1 cellular context compared by ENCODE assay signal in the genomic region with DNA sequence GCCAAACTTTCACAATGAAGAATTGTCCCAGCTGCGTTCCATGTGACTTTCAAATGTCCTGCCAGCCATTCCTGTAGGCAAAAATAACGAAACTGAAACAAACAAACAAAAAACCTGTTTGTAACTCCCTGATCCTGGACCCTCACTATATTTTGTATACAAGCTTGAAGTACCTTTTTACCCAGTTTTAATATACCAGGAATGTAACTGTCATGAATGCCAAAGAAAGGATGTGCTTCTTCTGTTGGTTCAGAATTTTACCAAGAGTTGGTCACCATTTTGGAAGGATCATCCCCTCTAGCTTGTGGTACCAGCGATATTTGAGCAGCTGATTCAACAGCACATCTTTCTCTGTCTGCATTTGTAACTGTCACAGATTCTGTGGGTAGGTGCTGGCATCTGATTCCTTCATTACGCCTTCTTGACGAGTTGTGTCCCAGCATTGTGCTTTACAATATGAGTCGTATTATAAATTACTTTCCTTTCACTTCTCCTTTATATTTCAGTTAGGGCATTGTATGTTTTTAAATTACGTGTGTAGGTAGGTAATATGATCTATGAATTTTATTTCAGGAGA.
TF ChIP-seq lines count a peak whose summit lies in the region.

No MANE protein-coding gene starts in this region.

TF ChIP-seq in HepG2, 621 proteins besides CTCF, POLR2A, EP300 and RAD21 (continued from another document):
- TF ChIP-seq HNRNPK (IDR thresholded peaks at IDR 0.05; ENCODE audit: low read depth, low read length, poor library complexity, severe bottlenecking) = no peak
- TF ChIP-seq, protein P1, sequence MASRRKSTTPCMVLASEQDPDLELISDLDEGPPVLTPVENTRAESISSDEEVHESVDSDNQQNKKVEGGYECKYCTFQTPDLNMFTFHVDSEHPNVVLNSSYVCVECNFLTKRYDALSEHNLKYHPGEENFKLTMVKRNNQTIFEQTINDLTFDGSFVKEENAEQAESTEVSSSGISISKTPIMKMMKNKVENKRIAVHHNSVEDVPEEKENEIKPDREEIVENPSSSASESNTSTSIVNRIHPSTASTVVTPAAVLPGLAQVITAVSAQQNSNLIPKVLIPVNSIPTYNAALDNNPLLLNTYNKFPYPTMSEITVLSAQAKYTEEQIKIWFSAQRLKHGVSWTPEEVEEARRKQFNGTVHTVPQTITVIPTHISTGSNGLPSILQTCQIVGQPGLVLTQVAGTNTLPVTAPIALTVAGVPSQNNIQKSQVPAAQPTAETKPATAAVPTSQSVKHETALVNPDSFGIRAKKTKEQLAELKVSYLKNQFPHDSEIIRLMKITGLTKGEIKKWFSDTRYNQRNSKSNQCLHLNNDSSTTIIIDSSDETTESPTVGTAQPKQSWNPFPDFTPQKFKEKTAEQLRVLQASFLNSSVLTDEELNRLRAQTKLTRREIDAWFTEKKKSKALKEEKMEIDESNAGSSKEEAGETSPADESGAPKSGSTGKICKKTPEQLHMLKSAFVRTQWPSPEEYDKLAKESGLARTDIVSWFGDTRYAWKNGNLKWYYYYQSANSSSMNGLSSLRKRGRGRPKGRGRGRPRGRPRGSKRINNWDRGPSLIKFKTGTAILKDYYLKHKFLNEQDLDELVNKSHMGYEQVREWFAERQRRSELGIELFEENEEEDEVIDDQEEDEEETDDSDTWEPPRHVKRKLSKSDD (CRISPR knock-in tag; IDR thresholded peaks at IDR 0.05; ENCODE audit: low read depth) = no peak
- TF ChIP-seq, protein P2, sequence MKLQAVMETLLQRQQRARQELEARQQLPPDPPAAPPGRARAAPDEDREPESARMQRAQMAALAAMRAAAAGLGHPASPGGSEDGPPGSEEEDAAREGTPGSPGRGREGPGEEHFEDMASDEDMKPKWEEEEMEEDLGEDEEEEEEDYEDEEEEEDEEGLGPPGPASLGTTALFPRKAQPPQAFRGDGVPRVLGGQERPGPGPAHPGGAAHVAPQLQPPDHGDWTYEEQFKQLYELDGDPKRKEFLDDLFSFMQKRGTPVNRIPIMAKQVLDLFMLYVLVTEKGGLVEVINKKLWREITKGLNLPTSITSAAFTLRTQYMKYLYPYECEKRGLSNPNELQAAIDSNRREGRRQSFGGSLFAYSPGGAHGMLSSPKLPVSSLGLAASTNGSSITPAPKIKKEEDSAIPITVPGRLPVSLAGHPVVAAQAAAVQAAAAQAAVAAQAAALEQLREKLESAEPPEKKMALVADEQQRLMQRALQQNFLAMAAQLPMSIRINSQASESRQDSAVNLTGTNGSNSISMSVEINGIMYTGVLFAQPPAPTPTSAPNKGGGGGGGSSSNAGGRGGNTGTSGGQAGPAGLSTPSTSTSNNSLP (IDR thresholded peaks at IDR 0.05; ENCODE audit: low read depth, low read length) = no peak
- TF ChIP-seq, protein P3, sequence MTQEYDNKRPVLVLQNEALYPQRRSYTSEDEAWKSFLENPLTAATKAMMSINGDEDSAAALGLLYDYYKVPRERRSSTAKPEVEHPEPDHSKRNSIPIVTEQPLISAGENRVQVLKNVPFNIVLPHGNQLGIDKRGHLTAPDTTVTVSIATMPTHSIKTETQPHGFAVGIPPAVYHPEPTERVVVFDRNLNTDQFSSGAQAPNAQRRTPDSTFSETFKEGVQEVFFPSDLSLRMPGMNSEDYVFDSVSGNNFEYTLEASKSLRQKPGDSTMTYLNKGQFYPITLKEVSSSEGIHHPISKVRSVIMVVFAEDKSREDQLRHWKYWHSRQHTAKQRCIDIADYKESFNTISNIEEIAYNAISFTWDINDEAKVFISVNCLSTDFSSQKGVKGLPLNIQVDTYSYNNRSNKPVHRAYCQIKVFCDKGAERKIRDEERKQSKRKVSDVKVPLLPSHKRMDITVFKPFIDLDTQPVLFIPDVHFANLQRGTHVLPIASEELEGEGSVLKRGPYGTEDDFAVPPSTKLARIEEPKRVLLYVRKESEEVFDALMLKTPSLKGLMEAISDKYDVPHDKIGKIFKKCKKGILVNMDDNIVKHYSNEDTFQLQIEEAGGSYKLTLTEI (CRISPR knock-in tag; conservative IDR thresholded peaks at IDR 0.05) = no peak
- no peak for TF ChIP-seq FLYWCH1 (CRISPR knock-in tag; IDR thresholded peaks at IDR 0.05)
- TF ChIP-seq NONO (IDR thresholded peaks at IDR 0.05) = no peak
- 0 out of 2 replicates have a peak, but pooled peaks have one; percentile 4 for TF ChIP-seq NONO (CRISPR knock-in tag; conservative IDR thresholded peaks at IDR 0.05)
- TF ChIP-seq, protein P4, sequence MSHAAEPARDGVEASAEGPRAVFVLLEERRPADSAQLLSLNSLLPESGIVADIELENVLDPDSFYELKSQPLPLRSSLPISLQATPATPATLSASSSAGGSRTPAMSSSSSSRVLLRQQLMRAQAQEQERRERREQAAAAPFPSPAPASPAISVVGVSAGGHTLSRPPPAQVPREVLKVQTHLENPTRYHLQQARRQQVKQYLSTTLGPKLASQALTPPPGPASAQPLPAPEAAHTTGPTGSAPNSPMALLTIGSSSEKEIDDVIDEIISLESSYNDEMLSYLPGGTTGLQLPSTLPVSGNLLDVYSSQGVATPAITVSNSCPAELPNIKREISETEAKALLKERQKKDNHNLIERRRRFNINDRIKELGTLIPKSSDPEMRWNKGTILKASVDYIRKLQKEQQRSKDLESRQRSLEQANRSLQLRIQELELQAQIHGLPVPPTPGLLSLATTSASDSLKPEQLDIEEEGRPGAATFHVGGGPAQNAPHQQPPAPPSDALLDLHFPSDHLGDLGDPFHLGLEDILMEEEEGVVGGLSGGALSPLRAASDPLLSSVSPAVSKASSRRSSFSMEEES (CRISPR knock-in tag; IDR thresholded peaks at IDR 0.05) = no peak
- TF ChIP-seq, protein P5, sequence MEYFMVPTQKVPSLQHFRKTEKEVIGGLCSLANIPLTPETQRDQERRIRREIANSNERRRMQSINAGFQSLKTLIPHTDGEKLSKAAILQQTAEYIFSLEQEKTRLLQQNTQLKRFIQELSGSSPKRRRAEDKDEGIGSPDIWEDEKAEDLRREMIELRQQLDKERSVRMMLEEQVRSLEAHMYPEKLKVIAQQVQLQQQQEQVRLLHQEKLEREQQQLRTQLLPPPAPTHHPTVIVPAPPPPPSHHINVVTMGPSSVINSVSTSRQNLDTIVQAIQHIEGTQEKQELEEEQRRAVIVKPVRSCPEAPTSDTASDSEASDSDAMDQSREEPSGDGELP (IDR thresholded peaks at IDR 0.05; ENCODE audit: borderline replicate concordance, low read depth) = no peak
- TF ChIP-seq FOXO1 (CRISPR knock-in tag; IDR thresholded peaks at IDR 0.05) = 0 out of 2 replicates have a peak, but pooled peaks have one; percentile 2
- no peak for TF ChIP-seq ZNF552 (CRISPR knock-in tag; IDR thresholded peaks at IDR 0.05; ENCODE audit: borderline replicate concordance)
- 0 out of 2 replicates have a peak, but pooled peaks have one; percentile 4 for TF ChIP-seq RXRB (CRISPR knock-in tag; IDR thresholded peaks at IDR 0.05; ENCODE audit: borderline replicate concordance)
